ENCODE assay signal across 21 cellular contexts in the genomic region with DNA sequence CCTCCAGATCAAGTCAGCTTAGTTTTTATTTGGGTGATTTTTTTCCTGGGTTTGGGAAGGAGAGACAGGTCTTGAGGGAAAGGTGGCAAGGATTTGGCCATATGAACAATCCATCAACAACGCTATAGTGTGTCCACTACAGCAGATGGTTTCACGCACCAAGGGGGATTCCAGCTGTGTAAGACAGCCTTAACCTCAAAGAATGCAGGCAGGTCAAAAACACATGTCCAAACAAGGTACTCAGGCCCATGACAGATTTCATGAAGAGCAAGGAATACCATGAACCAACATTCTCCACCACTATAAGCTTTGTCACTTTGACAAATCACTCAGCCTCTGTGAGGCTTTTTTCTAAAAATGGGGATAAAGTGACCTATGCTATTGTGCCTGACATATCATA. TPM values are rescaled to one million over a fixed set of nuclear protein-coding genes. Genes with fewer than 3 reads are reported as not detected.
DNase-seq lines count a peak whose midpoint lies in the region; ATAC-seq and TF ChIP-seq lines count a peak whose summit lies in the region.
"Had no signal": no experiment of that assay in that cellular context is flagged by ENCODE, and none has a peak within 500 bp of the region (broad histone marks: within the 10 kb centered on the region; RNA-seq: fewer than 3 reads in every experiment).

No MANE protein-coding gene starts in this region.

- H3K27ac Mint-ChIP-seq in T-helper 2 cell treated with Interferon-gamma antibody and Interleukin-4, amounts not matched to agents 5 μg/mL and 100 μg/mL, for 36 hours = peak overlapping the region; percentile 90
- H3K27ac Mint-ChIP-seq in CD4-positive, alpha-beta T cell = peak overlapping the region; percentile 86
- H3K27ac Mint-ChIP-seq in WTC11 = peak overlapping the region; percentile 38; the same call in 1 of the 2 replicates
- H3K27ac Mint-ChIP-seq in endothelial cell (ENCODE audit: unreplicated experiment) = peak overlapping the region; percentile 7

- intact Hi-C loops in CD4-positive, alpha-beta T cell (cut with DNase I, micrococcal nuclease) = no loop called here
- intact Hi-C loops in Right ventricle myocardium superior (cut with DNase I) = loop anchor here (5.0 kb wide), 1 partner anchor 70 kb away; the partner anchor contains the start of genes ATP6V1G2 and NFKBIL1

- POLR2A ChIA-PET in CD4-positive, alpha-beta T cell (lab: Charles Lee) = interaction anchor here (1.5 kb wide), 1 partner anchor 34 kb away, joined by 3 read pairs; no protein-coding TSS in a partner anchor
- POLR2A ChIA-PET in WTC11 (lab: Charles Lee) = no interaction called here

- no peaks in the 10 kb centered on the region for H3K9me3 Mint-ChIP-seq in T-helper 2 cell treated with Interferon-gamma antibody and Interleukin-4, amounts not matched to agents 5 μg/mL and 100 μg/mL, for 36 hours
- H3K9me3 Mint-ChIP-seq in CD4-positive, alpha-beta T cell = no peaks in the 10 kb centered on the region
- H3K9me3 Mint-ChIP-seq in WTC11 (no peaks in the 10 kb centered on the region), endothelial cell (ENCODE audit: unreplicated experiment) (no peaks in the 10 kb centered on the region)
- H3K9me3 Mint-ChIP-seq: CD4-positive, CD25-positive, alpha-beta regulatory T cell had no signal

- H3K4me3 Mint-ChIP-seq in T-helper 2 cell treated with Interferon-gamma antibody and Interleukin-4, amounts not matched to agents 5 μg/mL and 100 μg/mL, for 36 hours = peak overlapping the region; percentile 81
- H3K4me3 Mint-ChIP-seq in CD4-positive, alpha-beta T cell = peak overlapping the region; percentile 76
- H3K4me3 Mint-ChIP-seq in WTC11 (no peak overlapping the region), endothelial cell (ENCODE audit: unreplicated experiment) (no peak overlapping the region)

- H3K9me3 ChIP-seq in CD4-positive, alpha-beta T cell (ENCODE audit: control insufficient read depth, low read length) = no peaks in the 10 kb centered on the region
- H3K9me3 ChIP-seq: A549, right atrium auricular region had no signal

- H3K4me1 Mint-ChIP-seq in T-helper 2 cell treated with Interferon-gamma antibody and Interleukin-4, amounts not matched to agents 5 μg/mL and 100 μg/mL, for 36 hours (ENCODE audit: low read depth) = peaks cover 41% of the 10 kb centered on the region
- H3K4me1 Mint-ChIP-seq in CD4-positive, alpha-beta T cell (ENCODE audit: low read depth) = peaks cover 49% of the 10 kb centered on the region
- H3K4me1 Mint-ChIP-seq in WTC11 (peaks cover 28% of the 10 kb centered on the region), endothelial cell (ENCODE audit: unreplicated experiment) (peaks cover 39% of the 10 kb centered on the region)

- no peak for DNase-seq in T-helper 2 cell treated with Interferon-gamma antibody and Interleukin-4, amounts not matched to agents 5 μg/mL and 100 μg/mL, for 36 hours (ENCODE audit: low spot score)
- DNase-seq in T-helper 2 cell (no peak), WTC11 (ENCODE audit: low spot score) (no peak), endothelial cell (ENCODE audit: low spot score) (no peak), NCI-H2196 (lab: John Stamatoyannopoulos, UW; ENCODE audit: unreplicated experiment) (no peak), Right ventricle myocardium superior (no peak)
- DNase-seq in CD4-positive, alpha-beta T cell = no peak
- DNase-seq in stimulated activated CD4-positive, alpha-beta T cell treated with anti-CD3 and anti-CD28 coated beads, Interleukin-1b, Interleukin-23, amount 100 ng/mL, for 48 hours = no peak
- DNase-seq: CD4-positive, CD25-positive, alpha-beta regulatory T cell; HCEC 1CT; NCI-H1436; NCI-H2171; stimulated activated CD4-positive, alpha-beta T cell treated with anti-CD3 and anti-CD28 coated beads, Interleukin-15, amount 100 ng/mL, for 24 hours; WERI-Rb-1 had no signal

- TF ChIP-seq CTCF in CD4-positive, alpha-beta T cell (IDR thresholded peaks at IDR 0.05) = no peak
- TF ChIP-seq CTCF in WTC11 (IDR thresholded peaks at IDR 0.05) = no peak
- no peak for TF ChIP-seq CTCF in endothelial cell (IDR thresholded peaks at IDR 0.05; ENCODE audit: unreplicated experiment)

- H3K36me3 Mint-ChIP-seq in T-helper 2 cell treated with Interferon-gamma antibody and Interleukin-4, amounts not matched to agents 5 μg/mL and 100 μg/mL, for 36 hours (ENCODE audit: low read depth) = peaks cover 19% of the 10 kb centered on the region
- peaks cover 14% of the 10 kb centered on the region for H3K36me3 Mint-ChIP-seq in CD4-positive, alpha-beta T cell (ENCODE audit: low read depth)
- H3K36me3 Mint-ChIP-seq in WTC11 (peaks cover 8% of the 10 kb centered on the region), endothelial cell (ENCODE audit: low read depth, unreplicated experiment) (peaks cover 5% of the 10 kb centered on the region)
- H3K36me3 Mint-ChIP-seq: CD4-positive, CD25-positive, alpha-beta regulatory T cell had no signal

- H3K27me3 ChIP-seq in CD4-positive, alpha-beta T cell (ENCODE audit: control insufficient read depth, insufficient read depth, low read length) = no peaks in the 10 kb centered on the region
- H3K27me3 ChIP-seq: right atrium auricular region had no signal

- CTCF ChIA-PET in CD4-positive, alpha-beta T cell (lab: Charles Lee) = interaction anchor here (1.0 to 1.6 kb wide), 2 partner anchors 18 kb away, joined by 3 to 7 read pairs; no protein-coding TSS in a partner anchor
- CTCF ChIA-PET in WTC11 (lab: Charles Lee) = interaction anchor here (0.6 to 3.5 kb wide), 3 partner anchors 18 to 70 kb away, joined by 3 to 24 read pairs (median 15); partner anchors contain the start of genes ATP6V1G2 and NFKBIL1

- no peak overlapping the region for H3K27ac ChIP-seq in CD4-positive, alpha-beta T cell (ENCODE audit: low read depth, low read length)
- H3K27ac ChIP-seq: A549, right atrium auricular region, RWPE1, WERI-Rb-1 had no signal

- ATAC-seq in CD4-positive, alpha-beta T cell (ENCODE audit: poor library complexity) = no peak
- ATAC-seq in WTC11 (no peak), Right ventricle myocardium superior (ENCODE audit: poor library complexity) (no peak)
- ATAC-seq: A549 had no signal

- H3K27me3 Mint-ChIP-seq in T-helper 2 cell treated with Interferon-gamma antibody and Interleukin-4, amounts not matched to agents 5 μg/mL and 100 μg/mL, for 36 hours (ENCODE audit: low read depth) = no peaks in the 10 kb centered on the region
- H3K27me3 Mint-ChIP-seq in CD4-positive, alpha-beta T cell = no peaks in the 10 kb centered on the region
- H3K27me3 Mint-ChIP-seq in WTC11 (ENCODE audit: low read depth) (no peaks in the 10 kb centered on the region; the same call in 1 of the 2 replicates), endothelial cell (ENCODE audit: unreplicated experiment) (peaks cover 10% of the 10 kb centered on the region)
- H3K27me3 Mint-ChIP-seq: CD4-positive, CD25-positive, alpha-beta regulatory T cell had no signal

TF ChIP-seq in WTC11, 78 proteins besides CTCF, POLR2A, EP300 and RAD21:
- no peak for TF ChIP-seq GABPB1 (CRISPR knock-in tag; IDR thresholded peaks at IDR 0.05)
- TF ChIP-seq ZNF423 (CRISPR knock-in tag; IDR thresholded peaks at IDR 0.05) = no peak
- no peak for TF ChIP-seq SP1 (CRISPR knock-in tag; conservative IDR thresholded peaks at IDR 0.05)
- TF ChIP-seq NR1H2 (CRISPR knock-in tag; IDR thresholded peaks at IDR 0.05) = no peak
- TF ChIP-seq PRRX2 (CRISPR knock-in tag; IDR thresholded peaks at IDR 0.05) = no peak
- TF ChIP-seq AFF4 (CRISPR knock-in tag; IDR thresholded peaks at IDR 0.05; ENCODE audit: borderline replicate concordance) = no peak
- TF ChIP-seq ZNF138 (CRISPR knock-in tag; conservative IDR thresholded peaks at IDR 0.05) = no peak
- no peak for TF ChIP-seq FOXK1 (CRISPR knock-in tag; IDR thresholded peaks at IDR 0.05)

RNA-seq across cellular contexts. Expression of gene AIF1, which starts 2.0 kb away (rescaled TPM):
- 10 to 100 TPM; 31.8 to 35.5 TPM for total RNA-seq in CD4-positive, alpha-beta T cell
- total RNA-seq in WTC11 (2021) (5.4 to 8.5 TPM (median 7.1 TPM) in 3 replicates), endothelial cell (ENCODE audit: unreplicated experiment) (22.8 TPM), Right ventricle myocardium superior (17.7 TPM)
- total RNA-seq: Daoy, fibroblast of villous mesenchyme had no signal

RNA-seq across cellular contexts. Expression of gene PRRC2A, which starts 3.5 kb away (rescaled TPM):
- total RNA-seq in CD4-positive, alpha-beta T cell = 100 to 1,000 TPM; 206 to 215 TPM
- total RNA-seq in WTC11 (2021) = 372 to 381 TPM (median 373 TPM) in 3 replicates
- 149 TPM for total RNA-seq in endothelial cell (ENCODE audit: unreplicated experiment)
- 69.1 TPM for total RNA-seq in Right ventricle myocardium superior

RNA-seq across cellular contexts. Expression of gene NCR3, which starts 24.2 kb away (rescaled TPM):
- total RNA-seq in CD4-positive, alpha-beta T cell = 1 to 10 TPM; 2.3 to 2.6 TPM
- total RNA-seq in WTC11 (2021) (not detected in 3 replicates), endothelial cell (ENCODE audit: unreplicated experiment) (not detected), Right ventricle myocardium superior (not detected)
- total RNA-seq: Daoy, fibroblast of villous mesenchyme, omental fat pad, right atrium auricular region, urinary bladder had no signal

RNA-seq across cellular contexts. Expression of gene LST1, which starts 30.9 kb away (rescaled TPM):
- 10 to 100 TPM in 1 of 2 experiments, 1 to 10 TPM in 1; 8.9 to 10.3 TPM for total RNA-seq in CD4-positive, alpha-beta T cell
- total RNA-seq in WTC11 (2021) (0.34 to 0.66 TPM in 2 of 3 replicates, not detected in the other), endothelial cell (ENCODE audit: unreplicated experiment) (1.7 TPM), Right ventricle myocardium superior (5.5 TPM)
- total RNA-seq: fibroblast of villous mesenchyme had no signal

RNA-seq across cellular contexts. Expression of gene LTB, which starts 34.8 kb away (rescaled TPM):
- total RNA-seq in CD4-positive, alpha-beta T cell = 100 to 1,000 TPM; 239 to 244 TPM
- total RNA-seq in WTC11 (2021) = 1.0 to 1.5 TPM (median 1.3 TPM) in 3 replicates
- total RNA-seq in endothelial cell (ENCODE audit: unreplicated experiment) = not detected
- total RNA-seq in Right ventricle myocardium superior = not detected
- total RNA-seq: fibroblast of villous mesenchyme, right atrium auricular region had no signal

Comparison
In these comparisons a context has a peak if more than half of its experiments do, and no peak if none do; other contexts are left out.
1. H3K27ac Mint-ChIP-seq: peak in every context shown above with its lines; median percentile 90 in T-helper 2 cell treated with Interferon-gamma antibody and Interleukin-4, amounts not matched to agents 5 μg/mL and 100 μg/mL, for 36 hours; 86 in CD4-positive, alpha-beta T cell; 38 in WTC11; 7 in endothelial cell.
2. H3K4me3 Mint-ChIP-seq: peak in T-helper 2 cell treated with Interferon-gamma antibody and Interleukin-4, amounts not matched to agents 5 μg/mL and 100 μg/mL, for 36 hours (single experiment) and CD4-positive, alpha-beta T cell (single experiment); none in WTC11 (single experiment) and endothelial cell (single experiment).